In genomic region chr2:192983173-192983572, GRCh38 we compare ENCODE assay signal across 6 cellular contexts.
"Had no signal": no experiment of that assay in that cellular context is flagged by ENCODE, and none has a peak within 500 bp of the region (broad histone marks: within the 10 kb centered on the region; RNA-seq: fewer than 3 reads in every experiment).

No MANE protein-coding gene starts in this region.

- ATAC-seq: HCT116, HepG2 had no signal

- DNase-seq: GM23248, GOT3, H7, HFFc6 had no signal
